In genomic region chr22:37940698-37941376, GRCh38 we compare ENCODE assay signal across 2 cellular contexts.
TF ChIP-seq lines count a peak whose summit lies in the region.

No MANE protein-coding gene starts in this region.

TF ChIP-seq in IMR-90, 13 proteins besides CTCF, POLR2A, EP300 and RAD21:
- TF ChIP-seq CHD1 (IDR thresholded peaks at IDR 0.05; ENCODE audit: low read depth, low read length) = no peak
- no peak for TF ChIP-seq BHLHE40 (IDR thresholded peaks at IDR 0.05; ENCODE audit: low read depth, low read length)
- no peak for TF ChIP-seq SMC3 (IDR thresholded peaks at IDR 0.05; ENCODE audit: low read depth, low read length)
- no peak for TF ChIP-seq MAZ (IDR thresholded peaks at IDR 0.05; ENCODE audit: borderline replicate concordance, low read depth, low read length)
- TF ChIP-seq NFE2L2 (IDR thresholded peaks at IDR 0.05; ENCODE audit: low read depth, low read length) = no peak
- TF ChIP-seq RFX5 (IDR thresholded peaks at IDR 0.05; ENCODE audit: low read depth, low read length) = no peak
- TF ChIP-seq, protein P1, sequence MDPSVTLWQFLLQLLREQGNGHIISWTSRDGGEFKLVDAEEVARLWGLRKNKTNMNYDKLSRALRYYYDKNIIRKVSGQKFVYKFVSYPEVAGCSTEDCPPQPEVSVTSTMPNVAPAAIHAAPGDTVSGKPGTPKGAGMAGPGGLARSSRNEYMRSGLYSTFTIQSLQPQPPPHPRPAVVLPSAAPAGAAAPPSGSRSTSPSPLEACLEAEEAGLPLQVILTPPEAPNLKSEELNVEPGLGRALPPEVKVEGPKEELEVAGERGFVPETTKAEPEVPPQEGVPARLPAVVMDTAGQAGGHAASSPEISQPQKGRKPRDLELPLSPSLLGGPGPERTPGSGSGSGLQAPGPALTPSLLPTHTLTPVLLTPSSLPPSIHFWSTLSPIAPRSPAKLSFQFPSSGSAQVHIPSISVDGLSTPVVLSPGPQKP (IDR thresholded peaks at IDR 0.05; ENCODE audit: borderline replicate concordance, low read depth, low read length) = no peak
- TF ChIP-seq MAFK (IDR thresholded peaks at IDR 0.05; ENCODE audit: low read depth, low read length) = no peak
- no peak for TF ChIP-seq MXI1 (IDR thresholded peaks at IDR 0.05; ENCODE audit: borderline replicate concordance, low read depth, low read length)
- TF ChIP-seq RCOR1 (IDR thresholded peaks at IDR 0.05; ENCODE audit: insufficient replicate concordance, low read length) = no peak
- TF ChIP-seq FOS (IDR thresholded peaks at IDR 0.05; ENCODE audit: low read depth, low read length) = no peak
- TF ChIP-seq CEBPB (IDR thresholded peaks at IDR 0.05; ENCODE audit: low read depth, low read length) = no peak
- TF ChIP-seq, protein P2, sequence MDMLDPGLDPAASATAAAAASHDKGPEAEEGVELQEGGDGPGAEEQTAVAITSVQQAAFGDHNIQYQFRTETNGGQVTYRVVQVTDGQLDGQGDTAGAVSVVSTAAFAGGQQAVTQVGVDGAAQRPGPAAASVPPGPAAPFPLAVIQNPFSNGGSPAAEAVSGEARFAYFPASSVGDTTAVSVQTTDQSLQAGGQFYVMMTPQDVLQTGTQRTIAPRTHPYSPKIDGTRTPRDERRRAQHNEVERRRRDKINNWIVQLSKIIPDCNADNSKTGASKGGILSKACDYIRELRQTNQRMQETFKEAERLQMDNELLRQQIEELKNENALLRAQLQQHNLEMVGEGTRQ (IDR thresholded peaks at IDR 0.05; ENCODE audit: low read depth, low read length) = no peak

TF ChIP-seq in HEK293T, 16 proteins besides CTCF, POLR2A, EP300 and RAD21:
- TF ChIP-seq HDGF (IDR thresholded peaks at IDR 0.05; ENCODE audit: borderline replicate concordance) = no peak
- TF ChIP-seq L3MBTL2 (conservative IDR thresholded peaks at IDR 0.05) = no peak
- no peak for TF ChIP-seq PKNOX1 (IDR thresholded peaks at IDR 0.05)
- no peak for TF ChIP-seq CTBP1 (IDR thresholded peaks at IDR 0.05; ENCODE audit: borderline replicate concordance)
- TF ChIP-seq SUZ12 (IDR thresholded peaks at IDR 0.05) = no peak
- TF ChIP-seq FOXK2 (IDR thresholded peaks at IDR 0.05) = no peak
- no peak for TF ChIP-seq NFRKB (IDR thresholded peaks at IDR 0.05)
- TF ChIP-seq TARDBP (IDR thresholded peaks at IDR 0.05) = no peak
- no peak for TF ChIP-seq SP1 (IDR thresholded peaks at IDR 0.05)
- TF ChIP-seq FOXA1 (IDR thresholded peaks at IDR 0.05) = no peak
- TF ChIP-seq ZNF384 (IDR thresholded peaks at IDR 0.05) = no peak
- TF ChIP-seq ARNT (IDR thresholded peaks at IDR 0.05) = no peak
- no peak for TF ChIP-seq BHLHE40 (IDR thresholded peaks at IDR 0.05; ENCODE audit: borderline replicate concordance)
- no peak for TF ChIP-seq ELF4 (IDR thresholded peaks at IDR 0.05)
- no peak for TF ChIP-seq LEF1 (IDR thresholded peaks at IDR 0.05; ENCODE audit: borderline replicate concordance)
- TF ChIP-seq FOXM1 (IDR thresholded peaks at IDR 0.05; ENCODE audit: borderline replicate concordance) = no peak
